Comparison of ENCODE assay signal across 1 cellular context in the genomic region with DNA sequence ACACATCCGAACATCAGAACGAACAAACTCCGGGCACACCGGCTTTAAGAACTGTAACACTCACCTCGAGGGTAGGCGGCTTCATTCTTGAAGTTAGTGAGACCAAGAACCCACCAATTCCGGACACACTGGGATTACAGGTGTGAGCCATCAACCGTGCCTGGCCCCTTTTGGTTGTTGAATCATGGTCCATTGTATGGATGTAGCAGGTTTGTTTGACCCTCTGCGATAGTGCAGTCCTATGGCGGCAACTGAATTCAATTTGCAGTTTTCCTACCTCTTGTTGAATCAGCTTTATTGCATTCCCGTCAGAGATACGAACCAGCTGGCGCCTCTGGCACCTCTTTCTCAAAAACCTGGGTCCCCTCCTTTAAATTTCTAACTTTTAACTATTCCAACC.
TF ChIP-seq lines count a peak whose summit lies in the region.

No MANE protein-coding gene starts in this region.

TF ChIP-seq in H1, 55 proteins besides CTCF, POLR2A, EP300 and RAD21 (continued from another document):
- TF ChIP-seq, protein P1, sequence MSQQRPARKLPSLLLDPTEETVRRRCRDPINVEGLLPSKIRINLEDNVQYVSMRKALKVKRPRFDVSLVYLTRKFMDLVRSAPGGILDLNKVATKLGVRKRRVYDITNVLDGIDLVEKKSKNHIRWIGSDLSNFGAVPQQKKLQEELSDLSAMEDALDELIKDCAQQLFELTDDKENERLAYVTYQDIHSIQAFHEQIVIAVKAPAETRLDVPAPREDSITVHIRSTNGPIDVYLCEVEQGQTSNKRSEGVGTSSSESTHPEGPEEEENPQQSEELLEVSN (IDR thresholded peaks at IDR 0.05), result no peak
- TF ChIP-seq CEBPB (IDR thresholded peaks at IDR 0.05; ENCODE audit: low read depth, low read length), result no peak
- TF ChIP-seq SP4 (IDR thresholded peaks at IDR 0.05; ENCODE audit: low read length), result no peak
- TF ChIP-seq KDM4A (IDR thresholded peaks at IDR 0.05; ENCODE audit: low read depth, low read length, severe bottlenecking), result no peak
- TF ChIP-seq MAFK (IDR thresholded peaks at IDR 0.05; ENCODE audit: low read depth, low read length), result no peak
- no peak for TF ChIP-seq GABPA (IDR thresholded peaks at IDR 0.05; ENCODE audit: borderline replicate concordance, insufficient read depth, low read length)
- TF ChIP-seq TAF7 (optimal IDR thresholded peaks at IDR 0.05; ENCODE audit: borderline replicate concordance, low read depth, low read length), result no peak
- no peak for TF ChIP-seq FOSL1 (IDR thresholded peaks at IDR 0.05; ENCODE audit: insufficient read depth, low read depth, low read length)
- TF ChIP-seq TCF12 (IDR thresholded peaks at IDR 0.05; ENCODE audit: low read depth, low read length), result no peak
- TF ChIP-seq KDM1A (IDR thresholded peaks at IDR 0.05; ENCODE audit: borderline replicate concordance, low read length), result no peak
- no peak for TF ChIP-seq SIN3A (conservative IDR thresholded peaks at IDR 0.05 in 1 of 2, IDR thresholded peaks at IDR 0.05 in 1 of 2; ENCODE audit: low read depth in 1 of 2, low read length in 2 of 2)
- TF ChIP-seq RFX5 (IDR thresholded peaks at IDR 0.05; ENCODE audit: borderline replicate concordance, low read depth, low read length), result no peak
- no peak for TF ChIP-seq YY1 (IDR thresholded peaks at IDR 0.05; ENCODE audit: low read depth, low read length)
- TF ChIP-seq JUND (IDR thresholded peaks at IDR 0.05; ENCODE audit: low read length), result no peak
- TF ChIP-seq NRF1 (IDR thresholded peaks at IDR 0.05; ENCODE audit: low read depth, low read length), result no peak
